ENCODE assay signal across 8 cellular contexts in the genomic region with DNA sequence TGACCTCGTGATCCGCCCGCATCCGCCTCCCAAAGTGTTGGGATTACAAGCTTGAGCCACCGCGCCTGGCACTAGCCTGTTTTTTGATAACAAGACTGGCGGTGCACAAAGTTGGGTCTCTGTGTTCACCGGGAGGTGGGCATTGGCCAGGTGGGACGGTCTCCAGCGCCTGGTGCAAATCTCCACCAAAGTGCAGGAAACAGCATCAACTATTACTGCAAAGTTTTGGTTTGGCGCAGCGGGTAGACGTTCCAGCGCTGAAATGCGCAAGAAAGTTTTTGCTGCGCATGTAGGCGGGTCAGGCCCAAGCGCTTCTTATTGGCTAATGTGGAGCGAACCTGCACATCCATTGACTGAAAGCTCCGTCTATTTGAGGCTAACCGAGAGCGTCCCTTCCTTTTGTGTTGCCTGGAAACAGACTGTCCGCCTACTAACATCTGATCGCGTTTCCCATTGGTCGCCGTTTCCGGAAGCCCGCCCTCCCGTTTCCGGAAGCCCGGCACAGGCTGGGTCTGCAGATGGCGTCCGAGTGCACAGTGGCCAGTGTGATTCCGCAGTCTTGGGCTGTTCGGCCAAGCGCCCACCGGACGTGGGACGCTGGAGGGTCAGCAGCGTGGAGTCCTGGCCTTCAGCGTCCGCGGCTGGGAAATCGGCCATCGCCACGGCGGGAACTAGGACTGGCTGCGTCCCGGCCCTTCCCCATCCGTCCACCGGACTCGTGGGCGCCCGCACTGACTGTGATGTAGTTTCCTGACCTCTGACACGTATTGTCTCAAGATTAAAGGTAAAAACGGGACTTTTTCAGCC. TPM values are rescaled to one million over a fixed set of nuclear protein-coding genes. Genes with fewer than 3 reads are reported as not detected.
DNase-seq lines count a peak whose midpoint lies in the region; ATAC-seq, FAIRE-seq and TF ChIP-seq lines count a peak whose summit lies in the region.

No MANE protein-coding gene starts in this region.

- no peak overlapping the region for H2BK120ac ChIP-seq in H1 (replicated peaks; ENCODE audit: low read depth, low read length)
- peak overlapping the region; percentile 6 for H2BK120ac ChIP-seq in mesenchymal stem cell (ENCODE audit: low read depth, low read length)

- peaks cover 0 to 46% of the 10 kb centered on the region in 2 experiments for H3K79me2 ChIP-seq in H1 (ENCODE audit: control insufficient read depth in 1 of 2, insufficient read depth in 2 of 2, low read length in 2 of 2)

- peaks cover 0 to 4% of the 10 kb centered on the region in 2 experiments for H4K20me1 ChIP-seq in H1 (replicated peaks in 1 of 2; ENCODE audit: control insufficient read depth in 1 of 2, insufficient read depth in 2 of 2, low read length in 2 of 2)

- FAIRE-seq in H1 (lab: Jason Lieb, UNC), result peak; percentile 97

- H3K27me3 ChIP-seq in H1 (replicated peaks in 1 of 4; ENCODE audit: control insufficient read depth in 3 of 4, extremely low read depth in 1 of 4, insufficient read depth in 3 of 4, low read length in 3 of 4), result no peaks in the 10 kb centered on the region
- H3K27me3 ChIP-seq in mesenchymal stem cell (ENCODE audit: control insufficient read depth in 1 of 2, insufficient read depth in 1 of 2, low read length in 2 of 2), result no peaks in the 10 kb centered on the region

- peak; percentile 92 for ATAC-seq in GM19468 (IDR thresholded peaks at IDR 0.05; ENCODE audit: extremely low read depth, unreplicated experiment)

- H2BK20ac ChIP-seq in H1 (ENCODE audit: low read length), result no peak overlapping the region

- peak; percentile 90 for DNase-seq in COLO829 (ENCODE audit: low spot score)
- peak; percentile 92 for DNase-seq in HS-5 (ENCODE audit: low read depth)
- DNase-seq in NK-92 treated with Interleukin-12 subunit alpha and Interleukin-12 subunit beta, amount 100 ng/mL, for 24 hours (lab: John Stamatoyannopoulos, UW), result peak; percentile 68
- DNase-seq in activated CD8-positive, alpha-beta memory T cell treated with anti-CD3 and anti-CD28 coated beads for 48 hours (ENCODE audit: low read depth in 2 of 3, low spot score in 2 of 3), result peak; percentile 61 to 83 (median 75)
- DNase-seq in H1 (ENCODE audit: low read depth in 1 of 2, low spot score in 2 of 2), result peak; percentile 91
- peak; percentile 100 for DNase-seq in mesenchymal stem cell
- DNase-seq in stimulated activated CD8-positive, alpha-beta memory T cell treated with anti-CD3 and anti-CD28 coated beads, Interleukin-12 subunit alpha, Interleukin-12 subunit beta, amount 100 ng/mL, for 4 hours (ENCODE audit: low read depth), result peak; percentile 86

- H3K27ac ChIP-seq in H1 (ENCODE audit: low read depth, low read length) (peak overlapping the region; percentile 89), mesenchymal stem cell (ENCODE audit: low read length, poor library complexity, severe bottlenecking) (peak overlapping the region; percentile 62)

- peak overlapping the region; percentile 30 for H3K56ac ChIP-seq in H1 (replicated peaks; ENCODE audit: insufficient read length, low read depth, low read length)

- H2BK5ac ChIP-seq in H1 (ENCODE audit: low read depth, low read length) (peak overlapping the region; percentile 96), mesenchymal stem cell (ENCODE audit: low read depth, low read length, poor library complexity, severe bottlenecking) (no peak overlapping the region)

- H3K79me1 ChIP-seq in H1 (ENCODE audit: low read depth, low read length) (no peaks in the 10 kb centered on the region), mesenchymal stem cell (replicated peaks; ENCODE audit: low read length, poor library complexity, severe bottlenecking) (peaks cover 11% of the 10 kb centered on the region)

- peak overlapping the region; percentile 89; the same call in 1 of the 2 replicates for H4K8ac ChIP-seq in H1 (ENCODE audit: extremely low read depth, insufficient read depth, low read length)
- H4K8ac ChIP-seq in mesenchymal stem cell (ENCODE audit: low read length), result peak overlapping the region; percentile 47

- H3K23ac ChIP-seq in H1 (ENCODE audit: insufficient read length), result no peak overlapping the region
- H3K23ac ChIP-seq in mesenchymal stem cell (ENCODE audit: low read length in 2 of 2), result peak overlapping the region in 1 of 2 experiments; percentile 89

- TF ChIP-seq CTCF in H1 (IDR thresholded peaks at IDR 0.05; ENCODE audit: control extremely low read depth in 1 of 3, insufficient read depth in 1 of 3, low read depth in 1 of 3, low read length in 3 of 3), result peak; percentile 11 to 42 (median 39); a peak in 2 of 4 replicates

- TF ChIP-seq EP300 in H1 (IDR thresholded peaks at IDR 0.05; ENCODE audit: borderline replicate concordance in 1 of 2, low read depth in 2 of 2, low read length in 2 of 2), result no peak

- TF ChIP-seq RAD21 in H1 (IDR thresholded peaks at IDR 0.05 in 1 of 2, conservative IDR thresholded peaks at IDR 0.05 in 1 of 2; ENCODE audit: low read depth in 2 of 2, low read length in 2 of 2), result peak in 1 of 2 experiments; percentile 10; a peak in 1 of 4 replicates

- CTCF ChIA-PET in H1 (lab: Charles Lee; ENCODE audit: partially characterized antibody), result interaction anchor here (0.5 to 1.6 kb wide), 2 partner anchors 12 to 168 kb away, joined by 3 to 4 read pairs; no protein-coding TSS in a partner anchor

- H3K18ac ChIP-seq in H1 (ENCODE audit: extremely low read depth, low read length) (peak overlapping the region; percentile 95), mesenchymal stem cell (ENCODE audit: low read depth in 1 of 2, low read length in 2 of 2) (peak overlapping the region in 1 of 2 experiments; percentile 95)

- H3K9ac ChIP-seq in H1 (replicated peaks in 1 of 4; ENCODE audit: extremely low read depth in 1 of 4, low read depth in 3 of 4, low read length in 3 of 4) (peak overlapping the region; percentile 83 to 97 (median 94)), mesenchymal stem cell (ENCODE audit: low read length) (peak overlapping the region; percentile 98)

- H3K4me1 ChIP-seq in H1 (replicated peaks in 1 of 4; ENCODE audit: control insufficient read depth in 3 of 4, insufficient read depth in 4 of 4, low read length in 3 of 4) (peaks cover 4 to 10% (median 9%) of the 10 kb centered on the region in 4 experiments; a peak in 4 of 7 replicates), mesenchymal stem cell (ENCODE audit: control insufficient read depth, insufficient read depth, low read depth, low read length) (peaks cover 2% of the 10 kb centered on the region)

- H4K91ac ChIP-seq in H1 (replicated peaks; ENCODE audit: insufficient read length, low read length) (peak overlapping the region; percentile 65), mesenchymal stem cell (ENCODE audit: low read length) (no peak overlapping the region)

- no peak overlapping the region for H2AK5ac ChIP-seq in H1 (ENCODE audit: low read depth, low read length)
- H2AK5ac ChIP-seq in mesenchymal stem cell (ENCODE audit: low read length, severe bottlenecking), result no peak overlapping the region

- peak overlapping the region; percentile 50 for H4K5ac ChIP-seq in H1 (ENCODE audit: insufficient read length, low read depth, low read length)

- H3K4me2 ChIP-seq in H1 (ENCODE audit: insufficient read depth in 1 of 2, low read depth in 2 of 2, low read length in 2 of 2) (peak overlapping the region; percentile 51 to 69), mesenchymal stem cell (ENCODE audit: low read length, poor library complexity, severe bottlenecking) (peak overlapping the region; percentile 75)

- H2BK15ac ChIP-seq in H1 (ENCODE audit: low read length), result no peak overlapping the region
- no peak overlapping the region for H2BK15ac ChIP-seq in mesenchymal stem cell (ENCODE audit: low read depth, poor library complexity, severe bottlenecking)

- H3K14ac ChIP-seq in H1 (ENCODE audit: insufficient read length) (no peak overlapping the region), mesenchymal stem cell (ENCODE audit: low read length in 2 of 2) (peak overlapping the region in 1 of 2 experiments; percentile 97)

- H2AFZ ChIP-seq in H1 (ENCODE audit: low read length) (peak overlapping the region; percentile 79; the same call in 1 of the 2 replicates), mesenchymal stem cell (ENCODE audit: low read depth, low read length) (peak overlapping the region; percentile 94)

- H3K9me3 ChIP-seq in H1 (ENCODE audit: insufficient read depth in 2 of 2, low read depth in 1 of 2, low read length in 1 of 2), result no peaks in the 10 kb centered on the region
- H3K9me3 ChIP-seq in mesenchymal stem cell (ENCODE audit: control insufficient read depth, low read length), result no peaks in the 10 kb centered on the region

- peak overlapping the region; percentile 78 for H3K4ac ChIP-seq in H1 (replicated peaks; ENCODE audit: insufficient read length, low read depth, low read length)
- peak overlapping the region in 1 of 2 experiments; percentile 56 for H3K4ac ChIP-seq in mesenchymal stem cell (ENCODE audit: low read depth in 1 of 2, low read length in 2 of 2)

- WGBS in H1 (ENCODE audit: extremely low coverage in 1 of 2, insufficient coverage in 1 of 2, insufficient read length in 1 of 2, insufficient replicate concordance in 2 of 2, low coverage in 1 of 2, low lambda C conversion rate in 2 of 2, missing lambda C conversion rate in 1 of 2), 2 experiments, result 1% methylated on average over 57 of the region's 57 CpGs; no CpG with 5 or more reads in 1 of the 2 experiments
- under 1% methylated on average over 56 of the region's 57 CpGs for WGBS in mesenchymal stem cell

- peaks cover 3% of the 10 kb centered on the region for H3K23me2 ChIP-seq in H1 (ENCODE audit: low read depth, low read length)

- H3K36me3 ChIP-seq in H1 (ENCODE audit: control insufficient read depth in 2 of 4, insufficient read depth in 4 of 4, low read length in 3 of 4) (no peaks in the 10 kb centered on the region; a peak in 1 of 8 replicates), mesenchymal stem cell (ENCODE audit: control insufficient read depth in 1 of 2, insufficient read depth in 2 of 2, low read depth in 1 of 2, low read length in 2 of 2) (peaks cover 8 to 12% of the 10 kb centered on the region in 2 experiments)

- peak; percentile 79 to 98 for TF ChIP-seq POLR2A in H1 (IDR thresholded peaks at IDR 0.05; ENCODE audit: control extremely low read depth in 1 of 2, low read depth in 2 of 2, low read length in 2 of 2)

- peak overlapping the region; percentile 96 to 100 (median 99) for H3K4me3 ChIP-seq in H1 (ENCODE audit: extremely low read depth in 1 of 4, insufficient read depth in 2 of 4, low read depth in 3 of 4, low read length in 4 of 4)
- H3K4me3 ChIP-seq in mesenchymal stem cell (ENCODE audit: insufficient read depth in 1 of 2, low read depth in 1 of 2, low read length in 2 of 2), result peak overlapping the region; percentile 72 to 94

- POLR2A ChIA-PET in H1 (lab: Charles Lee; ENCODE audit: partially characterized antibody), result interaction anchor here (0.6 to 4.3 kb wide), 6 partner anchors 14 to 224 kb away, joined by 3 to 24 read pairs (median 4); partner anchors contain the start of gene ZNF527

- H2BK12ac ChIP-seq in H1 (ENCODE audit: low read depth, low read length) (peak overlapping the region; percentile 80; the same call in 1 of the 2 replicates), mesenchymal stem cell (ENCODE audit: low read length in 2 of 2) (no peak overlapping the region)

RNA-seq across cellular contexts. Expression of gene ZNF527, which starts 53.3 kb away (rescaled TPM):
- total RNA-seq in H1 (2021; fragmentation: NEBNext Ultra II Directional; extraction: Animal tissue kit (Norgen Biotek cat#: 25700)), result 3.7 and 4.5 TPM in 2 replicates
- 1.3 and 2.1 TPM in 2 replicates for polyA plus RNA-seq in H1 (2011; rRNA removed)
- 1.3 TPM for polyA plus RNA-seq in H1 (2011; cell fraction: cytosol; rRNA removed)
- 1.4 TPM for polyA plus RNA-seq in H1 (2011; cell fraction: nucleus; rRNA removed)
- 1.4 to 3.1 TPM (median 1.9 TPM) in 4 replicates for polyA plus RNA-seq in H1 (2012, experiment 1 of 2)
- polyA plus RNA-seq in H1 (2012, experiment 2 of 2), result 0.28 TPM
- polyA plus RNA-seq in H1 (2013, experiment 1 of 2), result 1.7 TPM
- 1.5 TPM for polyA plus RNA-seq in H1 (2013, experiment 2 of 2)
- 2.6 TPM in 2 replicates for polyA minus RNA-seq in H1 (2011; rRNA and poly(A)+ RNA removed)
- polyA minus RNA-seq in H1 (2011; cell fraction: cytosol; rRNA and poly(A)+ RNA removed), result 2.5 TPM
- 5.0 TPM for polyA minus RNA-seq in H1 (2011; cell fraction: nucleus; rRNA and poly(A)+ RNA removed)
- polyA plus RNA-seq in mesenchymal stem cell (2013, experiment 1 of 2), result 1.7 TPM
- polyA plus RNA-seq in mesenchymal stem cell (2013, experiment 2 of 2), result 1.4 TPM

Comparison
In these comparisons a context has a peak if more than half of its experiments do, and no peak if none do; other contexts are left out.
1. Peak in every context shown above with its lines: DNase-seq, ATAC-seq, H3K4me3 ChIP-seq and H3K27ac ChIP-seq.